In the genomic region with DNA sequence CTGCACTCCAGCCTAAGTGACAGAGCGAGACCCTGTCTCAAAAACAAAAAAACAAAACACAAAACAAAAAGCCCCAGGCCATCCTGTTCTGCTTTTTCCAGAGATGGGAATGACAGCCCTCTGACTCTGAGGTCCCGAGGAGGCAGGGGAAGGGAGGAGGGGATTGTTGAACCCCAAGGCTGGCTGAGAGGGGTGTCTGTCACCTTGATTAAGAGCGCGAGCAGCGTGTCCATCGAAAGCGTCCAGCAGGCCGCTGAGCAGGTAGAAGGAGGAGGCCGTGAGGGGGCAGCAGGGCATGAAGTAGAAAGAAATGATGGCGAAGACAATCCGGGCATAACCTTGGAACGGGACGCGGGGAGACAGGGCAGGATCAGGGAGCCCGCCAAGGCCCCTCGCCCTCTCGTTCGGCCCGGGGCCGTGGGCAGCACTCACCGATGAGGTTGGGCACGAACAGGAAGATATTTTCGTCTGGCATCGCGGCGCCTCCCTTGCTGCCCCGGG, we compare ENCODE assay signal across 8 cellular contexts. TPM values are rescaled to one million over a fixed set of nuclear protein-coding genes. Genes with fewer than 3 reads are reported as not detected.
DNase-seq lines count a peak whose midpoint lies in the region; ATAC-seq, FAIRE-seq and TF ChIP-seq lines count a peak whose summit lies in the region.

No MANE protein-coding gene starts in this region.

- CTCF ChIA-PET in AG04449 (lab: Yijun Ruan, JAX): interaction anchor here (0.7 to 7.3 kb wide), 6 partner anchors 15 to 142 kb away, joined by 3 to 63 read pairs (median 4); a partner anchor contains a TSS

- H3K4me1 Mint-ChIP-seq in endothelial cell (ENCODE audit: unreplicated experiment): peaks cover 16% of the 10 kb centered on the region

- FAIRE-seq in RCC 7860 (lab: Jason Lieb, UNC): no peak

- peaks cover 13% of the 10 kb centered on the region for H3K27me3 Mint-ChIP-seq in endothelial cell (ENCODE audit: unreplicated experiment)

- H3K36me3 Mint-ChIP-seq in endothelial cell (ENCODE audit: low read depth, unreplicated experiment): peaks cover 11% of the 10 kb centered on the region

- H3K27me3 ChIP-seq in muscle layer of duodenum (ENCODE audit: low read depth, low read length): no peaks in the 10 kb centered on the region

- no peak for ATAC-seq in GM18873 (IDR thresholded peaks at IDR 0.05; ENCODE audit: low FRiP score, unreplicated experiment)
- no peak for ATAC-seq in GM19328 (IDR thresholded peaks at IDR 0.05; ENCODE audit: unreplicated experiment)

- H3K9me3 ChIP-seq in muscle layer of duodenum (ENCODE audit: control insufficient read depth in 1 of 2, low read length in 2 of 2): no peaks in the 10 kb centered on the region

- POLR2A ChIA-PET in AG04449 (lab: Yijun Ruan, JAX): interaction anchor here (1.9 to 2.0 kb wide), 2 partner anchors 46 to 99 kb away, joined by 4 to 5 read pairs; a partner anchor contains a TSS

- H3K27ac Mint-ChIP-seq in endothelial cell (ENCODE audit: unreplicated experiment): peak overlapping the region; percentile 76

- H3K27ac ChIP-seq in muscle layer of duodenum (ENCODE audit: low read length): peak overlapping the region; percentile 97

- H3K4me3 ChIP-seq in AG04449 (ENCODE audit: low read depth, low read length): peak overlapping the region; percentile 93
- H3K4me3 ChIP-seq in muscle layer of duodenum (ENCODE audit: low read depth in 1 of 2, low read length in 2 of 2): peak overlapping the region; percentile 89 to 97

- H3K36me3 ChIP-seq in muscle layer of duodenum (ENCODE audit: control insufficient read depth in 1 of 2, insufficient read depth in 2 of 2, low read length in 2 of 2): peaks cover 16 to 32% of the 10 kb centered on the region in 2 donors

- TF ChIP-seq CTCF in AG04449 (IDR thresholded peaks at IDR 0.05; ENCODE audit: insufficient read depth, low read length, missing control alignments): peak; percentile 22
- TF ChIP-seq CTCF in GM13977 (IDR thresholded peaks at IDR 0.05; ENCODE audit: extremely low read depth, insufficient read depth, missing control alignments): peak; percentile 25
- TF ChIP-seq CTCF in endothelial cell (IDR thresholded peaks at IDR 0.05; ENCODE audit: unreplicated experiment): no peak

- DNase-seq in AG04449 (ENCODE audit: low read depth, low spot score) (no peak), GM13977 (ENCODE audit: low spot score) (no peak), RCC 7860 (ENCODE audit: low spot score) (peak; percentile 5), endothelial cell (ENCODE audit: low spot score) (peak; percentile 21), CD1c-positive myeloid dendritic cell (ENCODE audit: extremely low spot score) (no peak)

- H3K9me3 Mint-ChIP-seq in endothelial cell (ENCODE audit: unreplicated experiment): no peaks in the 10 kb centered on the region

- peaks cover 5 to 23% of the 10 kb centered on the region in 2 donors for H3K4me1 ChIP-seq in muscle layer of duodenum (ENCODE audit: control insufficient read depth in 1 of 2, insufficient read depth in 2 of 2, low read length in 2 of 2)

- peak overlapping the region; percentile 97 for H3K4me3 Mint-ChIP-seq in endothelial cell (ENCODE audit: unreplicated experiment)

- in situ Hi-C loops in GM13977 (cut with MboI; ENCODE audit: low pct_unique_long_range_greater_than_20kb, low sequenced_read_pairs, unreplicated experiment): no loop called here

RNA-seq across cellular contexts. Expression of a gene that starts 0.6 kb away (rescaled TPM):
- total RNA-seq in endothelial cell (ENCODE audit: unreplicated experiment): 85.0 TPM

RNA-seq across cellular contexts. Expression of a gene that starts 36.9 kb away (rescaled TPM):
- 34.2 TPM for total RNA-seq in endothelial cell (ENCODE audit: unreplicated experiment)

RNA-seq across cellular contexts. Expression of a gene that starts 37.9 kb away (rescaled TPM):
- 3.0 TPM for total RNA-seq in endothelial cell (ENCODE audit: unreplicated experiment)

RNA-seq across cellular contexts. Expression of a gene that starts 42.2 kb away (rescaled TPM):
- total RNA-seq in endothelial cell (ENCODE audit: unreplicated experiment): 2.0 TPM

RNA-seq across cellular contexts. Expression of a gene that starts 46.5 kb away (rescaled TPM):
- 38.6 TPM for total RNA-seq in endothelial cell (ENCODE audit: unreplicated experiment)

Comparison
In these comparisons a context has a peak if more than half of its experiments do, and no peak if none do; other contexts are left out.
1. DNase-seq: peak in RCC 7860 (single experiment) and endothelial cell (single experiment); none in AG04449 (single experiment), GM13977 (single experiment) and CD1c-positive myeloid dendritic cell (single experiment).